Comparison of ENCODE assay signal across 12 cellular contexts in the genomic region with DNA sequence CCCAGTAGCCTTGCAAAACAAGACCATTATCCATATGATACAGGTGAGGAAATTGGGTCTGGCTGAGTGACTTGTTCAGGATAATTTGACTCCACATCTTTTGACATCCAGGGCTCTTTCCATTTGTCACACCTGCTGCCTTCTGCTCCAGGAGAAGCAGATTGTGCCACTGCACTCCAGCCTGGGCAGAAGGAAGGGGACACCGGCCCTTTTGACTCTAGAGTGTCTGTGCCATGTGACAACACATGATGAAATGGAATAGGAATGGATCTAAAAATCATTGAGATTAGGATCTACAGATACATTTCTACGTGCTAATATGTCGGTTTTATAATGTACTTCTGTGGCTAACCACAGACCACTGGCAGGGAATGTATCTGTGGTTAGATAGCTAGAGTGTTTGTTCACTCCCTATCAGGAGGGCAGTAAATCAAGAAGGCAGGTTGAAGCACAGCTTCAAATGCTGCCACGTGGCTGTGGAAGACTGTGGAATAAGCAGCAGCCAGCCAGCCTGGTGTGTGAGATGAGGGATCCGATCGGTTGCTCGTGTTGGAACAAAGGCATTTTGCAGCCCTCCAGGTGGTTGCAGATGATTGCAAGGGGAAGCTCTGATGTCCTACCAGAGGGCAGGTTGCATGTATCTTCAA. TPM values are rescaled to one million over a fixed set of nuclear protein-coding genes. Genes with fewer than 3 reads are reported as not detected.
A peak's percentile ranks its signal among the peaks of the same experiment; 100 is the strongest.
DNase-seq lines count a peak whose midpoint lies in the region; TF ChIP-seq lines count a peak whose summit lies in the region.
"Had no signal": no experiment of that assay in that cellular context is flagged by ENCODE, and none has a peak within 500 bp of the region (broad histone marks: within the 10 kb centered on the region; RNA-seq: fewer than 3 reads in every experiment).

No MANE protein-coding gene starts in this region.

- peaks cover 51% of the 10 kb centered on the region for H3K27me3 Mint-ChIP-seq in activated naive CD8-positive, alpha-beta T cell treated with anti-CD3 and anti-CD28 coated beads for 36 hours

- no peaks in the 10 kb centered on the region for H3K36me3 ChIP-seq in testis (ENCODE audit: low read depth, missing control alignments)

- H3K27ac ChIP-seq in testis: no peak overlapping the region
- H3K27ac ChIP-seq: HL-60 had no signal

- no peak for TF ChIP-seq CTCF in testis (IDR thresholded peaks at IDR 0.05)

- intact Hi-C loops in posterior vena cava (cut with DNase I): no loop called here
- intact Hi-C loops in testis (cut with DNase I; ENCODE audit: low total_unique reads): no loop called here

- no peak overlapping the region for H3K4me3 ChIP-seq in testis

- no peak overlapping the region for H3K4me3 Mint-ChIP-seq in activated naive CD8-positive, alpha-beta T cell treated with anti-CD3 and anti-CD28 coated beads for 36 hours
- H3K4me3 Mint-ChIP-seq: activated B cell treated with CpG ODN at 0.5 μM for 24 hours, nephron had no signal

- no peaks in the 10 kb centered on the region for H3K9me3 Mint-ChIP-seq in activated naive CD8-positive, alpha-beta T cell treated with anti-CD3 and anti-CD28 coated beads for 36 hours
- H3K9me3 Mint-ChIP-seq: nephron had no signal

- 65 to 72% methylated on average over 7 of the region's 7 CpGs for WGBS in testis, 2 donors

- no peaks in the 10 kb centered on the region for H3K27me3 ChIP-seq in testis

- no peaks in the 10 kb centered on the region for H3K4me1 ChIP-seq in testis

- H3K9me3 ChIP-seq in testis: no peaks in the 10 kb centered on the region

- H3K27ac Mint-ChIP-seq in activated naive CD8-positive, alpha-beta T cell treated with anti-CD3 and anti-CD28 coated beads for 36 hours: no peak overlapping the region
- H3K27ac Mint-ChIP-seq: activated B cell treated with CpG ODN at 0.5 μM for 24 hours had no signal

- H3K4me1 Mint-ChIP-seq in activated naive CD8-positive, alpha-beta T cell treated with anti-CD3 and anti-CD28 coated beads for 36 hours: peaks cover 25% of the 10 kb centered on the region
- H3K4me1 Mint-ChIP-seq: activated B cell treated with CpG ODN at 0.5 μM for 24 hours had no signal

- TF ChIP-seq POLR2A in testis (IDR thresholded peaks at IDR 0.05): no peak

- DNase-seq in ELR (ENCODE audit: low read depth) (peak; percentile 78), MV-4-11 (lab: John Stamatoyannopoulos, UW) (peak; percentile 39), myocyte (ENCODE audit: low read depth) (peak; percentile 69), HuH-7.5 (ENCODE audit: low spot score) (no peak), mucosa of gallbladder (ENCODE audit: low spot score) (no peak), posterior vena cava (ENCODE audit: low spot score) (no peak), testis (no peak)
- DNase-seq in activated naive CD8-positive, alpha-beta T cell treated with anti-CD3 and anti-CD28 coated beads for 36 hours: peak; percentile 33
- DNase-seq: activated B cell treated with CpG ODN at 0.5 μM for 24 hours; effector memory CD4-positive, alpha-beta T cell had no signal

- H3K36me3 Mint-ChIP-seq in activated naive CD8-positive, alpha-beta T cell treated with anti-CD3 and anti-CD28 coated beads for 36 hours: no peaks in the 10 kb centered on the region

RNA-seq across cellular contexts. Expression of a gene that starts 28.4 kb away (rescaled TPM):
- 1 to 10 TPM in 1 of 2 experiments, under 1 TPM in 1; 0.36 to 1.0 TPM for total RNA-seq in activated naive CD8-positive, alpha-beta T cell treated with anti-CD3 and anti-CD28 coated beads for 36 hours
- total RNA-seq in myocyte (20.8 and 24.1 TPM in 2 replicates), mucosa of gallbladder (49.9 TPM), posterior vena cava (10 to 100 TPM; 83.1 to 92.6 TPM), testis (10 to 100 TPM; 22.0 to 22.7 TPM)
- polyA plus RNA-seq in myocyte (2012): 18.0 TPM
- polyA plus RNA-seq in testis (ENCODE audit: insufficient read depth, low read depth, low replicate concordance): 18.1 TPM
- total RNA-seq: activated B cell treated with CpG ODN at 0.5 μM for 24 hours had no signal

Comparison
In these comparisons a context has a peak if more than half of its experiments do, and no peak if none do; other contexts are left out.
1. DNase-seq: peak in ELR (single experiment), MV-4-11 (single experiment), activated naive CD8-positive, alpha-beta T cell treated with anti-CD3 and anti-CD28 coated beads for 36 hours (single experiment) and myocyte (single experiment); none in HuH-7.5 (single experiment), mucosa of gallbladder (single experiment), posterior vena cava (single experiment) and testis (single experiment).
2. RNA of a gene that starts 28.4 kb away (total RNA-seq): 83.1 to 92.6 TPM in posterior vena cava, 49.9 TPM in mucosa of gallbladder (single experiment), 20.8 to 24.1 TPM in myocyte and 22.0 to 22.7 TPM in testis; 0.36 to 1.0 TPM in activated naive CD8-positive, alpha-beta T cell treated with anti-CD3 and anti-CD28 coated beads for 36 hours; every median in the first group is over 10 times any median in the second.